ENCODE assay signal across 8 cellular contexts in the genomic region with DNA sequence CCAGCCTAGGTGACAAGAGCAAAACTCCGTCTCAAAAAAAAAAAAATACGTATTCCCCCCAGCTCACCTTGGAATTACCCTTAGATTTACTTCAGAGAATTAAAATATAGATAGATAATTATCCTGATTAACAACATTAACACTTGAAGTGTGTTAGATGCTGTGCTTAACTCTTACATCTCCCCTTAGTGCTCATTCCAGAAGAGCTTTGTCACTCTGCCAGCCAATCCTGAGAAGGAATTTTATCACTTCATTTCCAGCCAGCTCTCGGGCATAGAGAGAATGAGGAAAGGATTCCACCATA. TPM values are rescaled to one million over a fixed set of nuclear protein-coding genes. Genes with fewer than 3 reads are reported as not detected.
DNase-seq lines count a peak whose midpoint lies in the region; ATAC-seq and TF ChIP-seq lines count a peak whose summit lies in the region.

No MANE protein-coding gene starts in this region.

- intact Hi-C loops in left ventricle myocardium inferior (cut with micrococcal nuclease) (no loop called here), left ventricle myocardium superior (cut with micrococcal nuclease) (no loop called here), uterus (cut with DNase I; ENCODE audit: low total_unique reads) (no loop called here)

- no peaks in the 10 kb centered on the region for H3K27me3 ChIP-seq in left ventricle myocardium inferior (ENCODE audit: low read depth)
- no peaks in the 10 kb centered on the region for H3K27me3 ChIP-seq in uterus

- no CpG with 5 or more reads among the region's 3 CpGs for WGBS in mesodermal cell (ENCODE audit: insufficient coverage in 2 of 2), 2 experiments

- DNase-seq in left ventricle myocardium inferior (no peak), left ventricle myocardium superior (no peak), caudate nucleus (lab: John Stamatoyannopoulos, UW) (no peak), uterus (no peak)

- TF ChIP-seq POLR2A in uterus (IDR thresholded peaks at IDR 0.05): no peak

- H3K27ac ChIP-seq in left ventricle myocardium inferior (replicated peaks): peak overlapping the region; percentile 97
- peak overlapping the region; percentile 80 for H3K27ac ChIP-seq in caudate nucleus (ENCODE audit: low read depth, low read length)
- H3K27ac ChIP-seq in mesodermal cell (ENCODE audit: low read depth, low read length, severe bottlenecking): peak overlapping the region; percentile 100
- peak overlapping the region; percentile 99 for H3K27ac ChIP-seq in uterus

- H3K9me3 ChIP-seq in left ventricle myocardium inferior (replicated peaks): no peaks in the 10 kb centered on the region
- H3K9me3 ChIP-seq in mesodermal cell (ENCODE audit: control insufficient read depth, low read length): no peaks in the 10 kb centered on the region
- no peaks in the 10 kb centered on the region for H3K9me3 ChIP-seq in uterus

- H3K36me3 ChIP-seq in left ventricle myocardium inferior: peaks cover 20% of the 10 kb centered on the region
- peaks cover 34% of the 10 kb centered on the region for H3K36me3 ChIP-seq in mesodermal cell (ENCODE audit: control insufficient read depth, insufficient read depth, low read length)
- no peaks in the 10 kb centered on the region for H3K36me3 ChIP-seq in uterus

- TF ChIP-seq CTCF in left ventricle myocardium inferior (IDR thresholded peaks at IDR 0.05; ENCODE audit: borderline replicate concordance): no peak
- TF ChIP-seq CTCF in uterus (IDR thresholded peaks at IDR 0.05): no peak

- H3K4me3 ChIP-seq in left ventricle myocardium inferior (peak overlapping the region; percentile 82), mesodermal cell (ENCODE audit: extremely low read depth, insufficient read depth, low read length, poor library complexity, severe bottlenecking) (peak overlapping the region; percentile 69), uterus (no peak overlapping the region)

- no peak for ATAC-seq in left ventricle myocardium superior
- no peak for ATAC-seq in GM21367 (IDR thresholded peaks at IDR 0.05; ENCODE audit: unreplicated experiment)
- no peak for ATAC-seq in GM18907 (IDR thresholded peaks at IDR 0.05; ENCODE audit: unreplicated experiment)
- no peak for ATAC-seq in HG03571 (IDR thresholded peaks at IDR 0.05; ENCODE audit: unreplicated experiment)

- H3K4me1 ChIP-seq in left ventricle myocardium inferior (peaks cover 83% of the 10 kb centered on the region), mesodermal cell (ENCODE audit: control insufficient read depth, insufficient read depth, low read length, poor library complexity, severe bottlenecking) (peaks cover 29% of the 10 kb centered on the region), uterus (peaks cover 3 to 8% of the 10 kb centered on the region in 2 donors)

RNA-seq across cellular contexts. Expression of a gene that starts 1.6 kb away (rescaled TPM):
- 43.0 TPM for total RNA-seq in left ventricle myocardium inferior
- total RNA-seq in left ventricle myocardium superior: 62.1 TPM
- polyA plus RNA-seq in mesodermal cell (2013, experiment 1 of 2): 288 TPM
- polyA plus RNA-seq in mesodermal cell (2013, experiment 2 of 2): 227 TPM
- 100 to 1,000 TPM in 2 of 4 donors, 10 to 100 TPM in 2; 93.5 to 149 (median 101) TPM for total RNA-seq in uterus

RNA-seq across cellular contexts. Expression of a gene that starts 2.3 kb away (rescaled TPM):
- 17.8 TPM for total RNA-seq in left ventricle myocardium inferior
- 16.7 TPM for total RNA-seq in left ventricle myocardium superior
- 298 TPM for polyA plus RNA-seq in mesodermal cell (2013, experiment 1 of 2)
- polyA plus RNA-seq in mesodermal cell (2013, experiment 2 of 2): 280 TPM
- 10 to 100 TPM; 14.1 to 52.7 (median 22.8) TPM for total RNA-seq in uterus

RNA-seq across cellular contexts. Expression of a gene that starts 10.6 kb away (rescaled TPM):
- total RNA-seq in left ventricle myocardium inferior: 12.9 TPM
- total RNA-seq in left ventricle myocardium superior: 14.7 TPM
- 24.8 TPM for polyA plus RNA-seq in mesodermal cell (2013, experiment 1 of 2)
- 21.1 TPM for polyA plus RNA-seq in mesodermal cell (2013, experiment 2 of 2)
- 10 to 100 TPM in 3 of 4 donors, 1 to 10 TPM in 1; 10.0 to 36.4 (median 15.9) TPM for total RNA-seq in uterus

RNA-seq across cellular contexts. Expression of a gene that starts 11.0 kb away (rescaled TPM):
- total RNA-seq in left ventricle myocardium inferior (30.1 TPM), left ventricle myocardium superior (31.4 TPM), uterus (10 to 100 TPM; 12.6 to 33.8 (median 20.7) TPM)
- 31.7 TPM for polyA plus RNA-seq in mesodermal cell (2013, experiment 1 of 2)
- 28.5 TPM for polyA plus RNA-seq in mesodermal cell (2013, experiment 2 of 2)

RNA-seq across cellular contexts. Expression of a gene that starts 16.3 kb away (rescaled TPM):
- total RNA-seq in left ventricle myocardium inferior (52.3 TPM), left ventricle myocardium superior (60.4 TPM), uterus (100 to 1,000 TPM in 1 of 4 donors, 10 to 100 TPM in 3; 34.4 to 151 (median 88.6) TPM)
- polyA plus RNA-seq in mesodermal cell (2013, experiment 1 of 2): 62.4 TPM
- 52.6 TPM for polyA plus RNA-seq in mesodermal cell (2013, experiment 2 of 2)

Comparison
In these comparisons a context has a peak if more than half of its experiments do, and no peak if none do; other contexts are left out.
1. H3K4me3 ChIP-seq: peak in left ventricle myocardium inferior (single experiment) and mesodermal cell (single experiment); none in uterus (0 of 2).
2. Peak in every context shown above with its lines, with median percentiles within 50 percentile points of each other: H3K27ac ChIP-seq.